ENCODE assay signal across 23 cellular contexts in genomic region chr15:41633609-41634008, GRCh38.
"Had no signal": no experiment of that assay in that cellular context is flagged by ENCODE, and none has a peak within 500 bp of the region (broad histone marks: within the 10 kb centered on the region; RNA-seq: fewer than 3 reads in every experiment).

No MANE protein-coding gene starts in this region.

- H3K9me3 ChIP-seq: esophagus muscularis mucosa, prostate gland, transverse colon, vagina had no signal

- H3K27me3 Mint-ChIP-seq: activated CD8-positive, alpha-beta T cell treated with anti-CD3 and anti-CD28 coated beads for 36 hours; activated naive CD8-positive, alpha-beta T cell treated with anti-CD3 and anti-CD28 coated beads for 36 hours; brain had no signal

- H3K9me3 Mint-ChIP-seq: activated CD8-positive, alpha-beta T cell treated with anti-CD3 and anti-CD28 coated beads for 36 hours; activated naive CD8-positive, alpha-beta T cell treated with anti-CD3 and anti-CD28 coated beads for 36 hours; activated T-cell treated with anti-CD3 and anti-CD28 coated beads, Interleukin-2, amount 50 U/mL, for 72 hours; brain; neural crest cell had no signal

- DNase-seq: activated CD4-positive, alpha-beta T cell treated with anti-CD3 and anti-CD28 coated beads for 4 hours; activated CD8-positive, alpha-beta memory T cell treated with anti-CD3 and anti-CD28 coated beads, Interleukin-2, amount 50 U/mL, for 4 hours; activated CD8-positive, alpha-beta T cell treated with anti-CD3 and anti-CD28 coated beads for 36 hours; activated naive CD8-positive, alpha-beta T cell treated with anti-CD3 and anti-CD28 coated beads for 36 hours; activated T-cell treated with anti-CD3 and anti-CD28 coated beads, Interleukin-2, amount 50 U/mL, for 72 hours; central memory CD4-positive, alpha-beta T cell; effector CD4-positive, alpha-beta T cell; hippocampal formation; midbrain; right cardiac atrium; stimulated activated CD4-positive, alpha-beta T cell treated with anti-CD3 and anti-CD28 coated beads, Interleukin-15, amount 100 ng/mL, for 24 hours; stimulated activated CD4-positive, alpha-beta T cell treated with anti-CD3 and anti-CD28 coated beads, Interleukin-4, amount 100 ng/mL, for 1 hour; stimulated activated naive CD8-positive, alpha-beta T cell treated with anti-CD3 and anti-CD28 coated beads, Interleukin-15, Interleukin-2, amounts not matched to agents 100 U/mL and 50 U/mL, for 24 hours; transverse colon had no signal

- H3K4me1 ChIP-seq: prostate gland had no signal

- H3K27me3 ChIP-seq: esophagus muscularis mucosa, transverse colon, vagina had no signal

- H3K4me3 ChIP-seq: coronary artery, esophagus muscularis mucosa, prostate gland, skin epidermis, transverse colon, vagina had no signal

- H3K36me3 ChIP-seq: esophagus muscularis mucosa, prostate gland, transverse colon, vagina had no signal

- H3K36me3 Mint-ChIP-seq: activated naive CD8-positive, alpha-beta T cell treated with anti-CD3 and anti-CD28 coated beads for 36 hours; brain had no signal

- H3K27ac ChIP-seq: coronary artery, esophagus muscularis mucosa, prostate gland, skin epidermis, transverse colon, vagina, VCaP had no signal

- H3K27ac Mint-ChIP-seq: activated CD8-positive, alpha-beta T cell treated with anti-CD3 and anti-CD28 coated beads for 36 hours; activated naive CD8-positive, alpha-beta T cell treated with anti-CD3 and anti-CD28 coated beads for 36 hours; activated T-cell treated with anti-CD3 and anti-CD28 coated beads, Interleukin-2, amount 50 U/mL, for 72 hours; brain had no signal

- H3K4me3 Mint-ChIP-seq: activated CD8-positive, alpha-beta T cell treated with anti-CD3 and anti-CD28 coated beads for 36 hours; activated naive CD8-positive, alpha-beta T cell treated with anti-CD3 and anti-CD28 coated beads for 36 hours; activated T-cell treated with anti-CD3 and anti-CD28 coated beads, Interleukin-2, amount 50 U/mL, for 72 hours; brain; neural crest cell had no signal

- ATAC-seq: activated CD8-positive, alpha-beta T cell treated with anti-CD3 and anti-CD28 coated beads for 36 hours; activated T-cell treated with anti-CD3 and anti-CD28 coated beads, Interleukin-2, amount 50 U/mL, for 72 hours; left lobe of liver; right cardiac atrium; stimulated activated naive CD8-positive, alpha-beta T cell treated with anti-CD3 and anti-CD28 coated beads, Interleukin-15, Interleukin-2, amounts not matched to agents 100 U/mL and 50 U/mL, for 24 hours had no signal
